ENCODE assay signal across 8 cellular contexts in genomic region chr4:4865705-4866123, GRCh38. TPM values are rescaled to one million over a fixed set of nuclear protein-coding genes. Genes with fewer than 3 reads are reported as not detected.
DNase-seq lines count a peak whose midpoint lies in the region; ATAC-seq and TF ChIP-seq lines count a peak whose summit lies in the region.

No MANE protein-coding gene starts in this region.

- H3K27me3 Mint-ChIP-seq in stimulated activated naive CD8-positive, alpha-beta T cell treated with anti-CD3 and anti-CD28 coated beads, Interleukin-15, Interleukin-2, amounts not matched to agents 100 ng/mL and 50 ng/mL, for 24 hours: peaks cover 74% of the 10 kb centered on the region
- peaks cover 51 to 77% (median 60%) of the 10 kb centered on the region in 5 donors for H3K27me3 Mint-ChIP-seq in naive thymus-derived CD8-positive, alpha-beta T cell

- peak overlapping the region; percentile 61 for H3K4me3 ChIP-seq in coronary artery

- no peak for ATAC-seq in stimulated activated naive CD8-positive, alpha-beta T cell treated with anti-CD3 and anti-CD28 coated beads, Interleukin-15, Interleukin-2, amounts not matched to agents 100 U/mL and 50 U/mL, for 24 hours
- no peak for ATAC-seq in naive thymus-derived CD8-positive, alpha-beta T cell

- POLR2A ChIA-PET in naive thymus-derived CD8-positive, alpha-beta T cell (lab: Charles Lee): no interaction called here

- TF ChIP-seq CTCF in coronary artery (IDR thresholded peaks at IDR 0.05): no peak

- no peak overlapping the region for H3K27ac ChIP-seq in coronary artery

- no peak overlapping the region for H3K27ac Mint-ChIP-seq in stimulated activated naive CD8-positive, alpha-beta T cell treated with anti-CD3 and anti-CD28 coated beads, Interleukin-15, Interleukin-2, amounts not matched to agents 100 ng/mL and 50 ng/mL, for 24 hours
- H3K27ac Mint-ChIP-seq in naive thymus-derived CD8-positive, alpha-beta T cell: peak overlapping the region in 1 of 10 donors; percentile 71

- DNase-seq in stimulated activated naive CD8-positive, alpha-beta T cell treated with anti-CD3 and anti-CD28 coated beads, Interleukin-15, Interleukin-2, amounts not matched to agents 100 U/mL and 50 U/mL, for 24 hours: no peak
- DNase-seq in coronary artery (ENCODE audit: low spot score) (no peak), Ammon's horn (ENCODE audit: low spot score) (no peak), DMS79 (lab: John Stamatoyannopoulos, UW) (no peak), NK-92 (lab: John Stamatoyannopoulos, UW; ENCODE audit: unreplicated experiment) (no peak), EL (no peak)
- no peak for DNase-seq in naive thymus-derived CD8-positive, alpha-beta T cell

- peaks cover 33% of the 10 kb centered on the region for H3K4me1 Mint-ChIP-seq in stimulated activated naive CD8-positive, alpha-beta T cell treated with anti-CD3 and anti-CD28 coated beads, Interleukin-15, Interleukin-2, amounts not matched to agents 100 ng/mL and 50 ng/mL, for 24 hours (ENCODE audit: low read depth)
- H3K4me1 Mint-ChIP-seq in naive thymus-derived CD8-positive, alpha-beta T cell: peaks cover 20 to 37% (median 27%) of the 10 kb centered on the region in 4 donors

- peaks cover 4% of the 10 kb centered on the region for H3K36me3 Mint-ChIP-seq in stimulated activated naive CD8-positive, alpha-beta T cell treated with anti-CD3 and anti-CD28 coated beads, Interleukin-15, Interleukin-2, amounts not matched to agents 100 ng/mL and 50 ng/mL, for 24 hours (ENCODE audit: low read depth)
- peaks cover 0 to 6% (median under 1%) of the 10 kb centered on the region in 3 donors for H3K36me3 Mint-ChIP-seq in naive thymus-derived CD8-positive, alpha-beta T cell

- H3K9me3 Mint-ChIP-seq in stimulated activated naive CD8-positive, alpha-beta T cell treated with anti-CD3 and anti-CD28 coated beads, Interleukin-15, Interleukin-2, amounts not matched to agents 100 ng/mL and 50 ng/mL, for 24 hours: no peaks in the 10 kb centered on the region
- peaks cover 0 to 7% (median 0%) of the 10 kb centered on the region in 9 donors for H3K9me3 Mint-ChIP-seq in naive thymus-derived CD8-positive, alpha-beta T cell

- peak overlapping the region; percentile 69 for H3K4me3 Mint-ChIP-seq in stimulated activated naive CD8-positive, alpha-beta T cell treated with anti-CD3 and anti-CD28 coated beads, Interleukin-15, Interleukin-2, amounts not matched to agents 100 ng/mL and 50 ng/mL, for 24 hours
- peak overlapping the region in 6 of 10 donors; percentile 37 to 67 (median 58) for H3K4me3 Mint-ChIP-seq in naive thymus-derived CD8-positive, alpha-beta T cell

RNA-seq across cellular contexts. Expression of gene MSX1, which starts 6.2 kb away (rescaled TPM):
- total RNA-seq in naive thymus-derived CD8-positive, alpha-beta T cell: not detected
- polyA plus RNA-seq in naive thymus-derived CD8-positive, alpha-beta T cell: not detected
